Comparison of ENCODE assay signal across 1 cellular context in genomic region chr20:61754976-61755778, GRCh38.
A peak's percentile ranks its signal among the peaks of the same experiment; 100 is the strongest.
TF ChIP-seq lines count a peak whose summit lies in the region.

No MANE protein-coding gene starts in this region.

TF ChIP-seq in HepG2, 621 proteins besides CTCF, POLR2A, EP300 and RAD21 (continues in another document):
- TF ChIP-seq MXD4 (CRISPR knock-in tag; IDR thresholded peaks at IDR 0.05) (no peak), TFDP1 (CRISPR knock-in tag; IDR thresholded peaks at IDR 0.05; ENCODE audit: borderline replicate concordance) (no peak), LCORL (IDR thresholded peaks at IDR 0.05) (0 out of 2 replicates have a peak, but pooled peaks have one; percentile 43), LCORL (CRISPR knock-in tag; IDR thresholded peaks at IDR 0.05) (no peak), MAFF (IDR thresholded peaks at IDR 0.05; ENCODE audit: low read depth, low read length) (no peak), ZNF282 (IDR thresholded peaks at IDR 0.05; ENCODE audit: partially characterized antibody) (peak; percentile 96), ZNF646 (CRISPR knock-in tag; IDR thresholded peaks at IDR 0.05) (peak; percentile 70; the same call in 1 of the 2 replicates), ATF7 (IDR thresholded peaks at IDR 0.05) (no peak), ATF7 (CRISPR knock-in tag; IDR thresholded peaks at IDR 0.05) (0 out of 2 replicates have a peak, but pooled peaks have one; percentile 19), ZNF878 (CRISPR knock-in tag; IDR thresholded peaks at IDR 0.05) (no peak), SKIL (CRISPR knock-in tag; IDR thresholded peaks at IDR 0.05; ENCODE audit: borderline replicate concordance) (no peak), ZNF512 (CRISPR knock-in tag; IDR thresholded peaks at IDR 0.05) (no peak), MAZ (IDR thresholded peaks at IDR 0.05; ENCODE audit: borderline replicate concordance, low read depth, low read length) (no peak), MAZ (CRISPR knock-in tag; IDR thresholded peaks at IDR 0.05; ENCODE audit: low read depth) (no peak), HMG20A (CRISPR knock-in tag; IDR thresholded peaks at IDR 0.05; ENCODE audit: borderline replicate concordance) (no peak), TRIM22 (IDR thresholded peaks at IDR 0.05) (0 out of 2 replicates have a peak, but pooled peaks have one; percentile 71), MTA1 (CRISPR knock-in tag; IDR thresholded peaks at IDR 0.05; ENCODE audit: borderline replicate concordance) (no peak), ZNF354B (CRISPR knock-in tag; IDR thresholded peaks at IDR 0.05) (no peak), NFRKB (IDR thresholded peaks at IDR 0.05) (0 out of 2 replicates have a peak, but pooled peaks have one; percentile 16), FOXA1 (IDR thresholded peaks at IDR 0.05) (0 out of 2 replicates have a peak, but pooled peaks have one; percentile 48), FOXA1 (CRISPR knock-in tag; IDR thresholded peaks at IDR 0.05) (no peak), CREB1 (IDR thresholded peaks at IDR 0.05) (peak; percentile 31; the same call in 1 of the 2 replicates), CREB1 (CRISPR knock-in tag; IDR thresholded peaks at IDR 0.05) (no peak), HMGXB4 (CRISPR knock-in tag; IDR thresholded peaks at IDR 0.05; ENCODE audit: borderline replicate concordance in 1 of 2, low read depth in 1 of 2) (no peak), ZNF207 (IDR thresholded peaks at IDR 0.05; ENCODE audit: borderline replicate concordance) (peak; percentile 95; the same call in 1 of the 2 replicates), NAIF1 (CRISPR knock-in tag; IDR thresholded peaks at IDR 0.05; ENCODE audit: borderline replicate concordance) (no peak), GABPA (IDR thresholded peaks at IDR 0.05; ENCODE audit: low read depth, low read length) (no peak), GABPA (CRISPR knock-in tag; IDR thresholded peaks at IDR 0.05; ENCODE audit: low read depth) (no peak), ZBTB40 (IDR thresholded peaks at IDR 0.05) (no peak), ZBTB40 (CRISPR knock-in tag; IDR thresholded peaks at IDR 0.05) (no peak), ZNF580 (CRISPR knock-in tag; IDR thresholded peaks at IDR 0.05; ENCODE audit: borderline replicate concordance, low read depth) (no peak), NKX3-1 (CRISPR knock-in tag; IDR thresholded peaks at IDR 0.05) (no peak), FOXK2 (IDR thresholded peaks at IDR 0.05) (0 out of 2 replicates have a peak, but pooled peaks have one; percentile 26)
